Comparison of ENCODE assay signal across 12 cellular contexts in the genomic region with DNA sequence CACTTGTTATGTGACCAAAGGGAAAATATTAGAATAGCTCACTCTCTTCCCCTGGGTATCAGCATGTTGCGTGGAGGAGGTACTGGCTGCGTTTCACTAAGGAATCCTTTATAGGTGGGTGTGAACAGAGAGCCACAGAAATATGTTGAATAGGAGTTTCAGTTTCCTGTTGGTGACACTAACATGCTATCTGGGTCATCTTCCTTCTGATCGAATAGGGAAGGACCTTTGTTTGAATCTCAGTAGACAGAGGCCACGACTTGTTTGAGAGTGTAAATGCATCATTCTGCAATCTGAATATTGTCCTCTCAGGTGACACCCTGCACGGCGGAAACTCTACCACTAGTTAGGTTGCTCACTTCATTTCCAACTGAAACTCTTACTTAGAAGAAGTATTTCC.
DNase-seq lines count a peak whose midpoint lies in the region; ATAC-seq and TF ChIP-seq lines count a peak whose summit lies in the region.
"Had no signal": no experiment of that assay in that cellular context is flagged by ENCODE, and none has a peak within 500 bp of the region (broad histone marks: within the 10 kb centered on the region; RNA-seq: fewer than 3 reads in every experiment).

No MANE protein-coding gene starts in this region.

- no peaks in the 10 kb centered on the region for H3K9me3 ChIP-seq in Karpas-422 (ENCODE audit: low read length)

- peaks cover 15% of the 10 kb centered on the region for H3K4me1 Mint-ChIP-seq in activated naive CD8-positive, alpha-beta T cell treated with anti-CD3 and anti-CD28 coated beads, Interleukin-2, amount 10 ng/mL, durations not matched to agents 7 days and 5 days

- no peaks in the 10 kb centered on the region for H3K4me1 ChIP-seq in Karpas-422 (ENCODE audit: low read length)

- no peak overlapping the region for H3K4me2 ChIP-seq in Karpas-422 (ENCODE audit: low read depth, low read length, poor library complexity, severe bottlenecking)

- H3K36me3 Mint-ChIP-seq in activated naive CD8-positive, alpha-beta T cell treated with anti-CD3 and anti-CD28 coated beads, Interleukin-2, amount 10 ng/mL, durations not matched to agents 7 days and 5 days = peaks cover 17% of the 10 kb centered on the region

- H2AFZ ChIP-seq in Karpas-422 (ENCODE audit: low read length) = no peak overlapping the region

- no peak overlapping the region for H3K9ac ChIP-seq in Karpas-422 (ENCODE audit: low read length)

- H3K27ac ChIP-seq in Karpas-422 (ENCODE audit: low read length) = no peak overlapping the region
- H3K27ac ChIP-seq: RWPE1, skin epidermis had no signal

- ATAC-seq in GM18858 (IDR thresholded peaks at IDR 0.05; ENCODE audit: unreplicated experiment) = peak; percentile 78
- peak; percentile 80 for ATAC-seq in HG03066 (IDR thresholded peaks at IDR 0.05; ENCODE audit: low read depth, unreplicated experiment)
- no peak for ATAC-seq in activated naive CD8-positive, alpha-beta T cell treated with anti-CD3 and anti-CD28 coated beads, Interleukin-2, amount 10 ng/mL, durations not matched to agents 7 days and 5 days (ENCODE audit: low read depth)

- peak; percentile 26 for DNase-seq in GM20000 (ENCODE audit: low spot score)
- no peak for DNase-seq in activated naive CD8-positive, alpha-beta T cell treated with anti-CD3 and anti-CD28 coated beads, Interleukin-2, amount 10 ng/mL, durations not matched to agents 7 days and 5 days
- DNase-seq in RKO (ENCODE audit: low spot score) = no peak
- no peak for DNase-seq in Karpas-422
- no peak for DNase-seq in NCI-H146 treated with DMSO at 0.1 percent for 48 hours (lab: John Stamatoyannopoulos, UW; ENCODE audit: unreplicated experiment)
- no peak for DNase-seq in cerebellar nuclear complex (lab: John Stamatoyannopoulos, UW)
- DNase-seq: activated CD4-positive, alpha-beta T cell treated with anti-CD3 and anti-CD28 coated beads, Interleukin-2, amount 10 ng/mL, durations not matched to agents 7 days and 5 days; NCI-H1105 had no signal

- H3K9me2 ChIP-seq in Karpas-422 (replicated peaks; ENCODE audit: insufficient read depth, low read length) = no peaks in the 10 kb centered on the region

- no peaks in the 10 kb centered on the region for H3K27me3 ChIP-seq in Karpas-422 (ENCODE audit: low read length)

- H3K4me3 Mint-ChIP-seq in activated naive CD8-positive, alpha-beta T cell treated with anti-CD3 and anti-CD28 coated beads, Interleukin-2, amount 10 ng/mL, durations not matched to agents 7 days and 5 days = peak overlapping the region; percentile 9
- H3K4me3 Mint-ChIP-seq: activated CD4-positive, alpha-beta T cell treated with anti-CD3 and anti-CD28 coated beads, Interleukin-2, amount 10 ng/mL, durations not matched to agents 7 days and 5 days had no signal

- H3K4me3 ChIP-seq in Karpas-422 (ENCODE audit: low read length) = no peak overlapping the region
- H3K4me3 ChIP-seq: skin epidermis had no signal

- no peaks in the 10 kb centered on the region for H4K20me1 ChIP-seq in Karpas-422 (ENCODE audit: insufficient read depth, low read depth, low read length)

- no peak overlapping the region for H3K27ac Mint-ChIP-seq in activated naive CD8-positive, alpha-beta T cell treated with anti-CD3 and anti-CD28 coated beads, Interleukin-2, amount 10 ng/mL, durations not matched to agents 7 days and 5 days
- H3K27ac Mint-ChIP-seq: activated CD4-positive, alpha-beta T cell treated with anti-CD3 and anti-CD28 coated beads, Interleukin-2, amount 10 ng/mL, durations not matched to agents 7 days and 5 days had no signal

- peaks cover 1% of the 10 kb centered on the region for H3K9me3 Mint-ChIP-seq in activated naive CD8-positive, alpha-beta T cell treated with anti-CD3 and anti-CD28 coated beads, Interleukin-2, amount 10 ng/mL, durations not matched to agents 7 days and 5 days

- TF ChIP-seq CTCF in GM20000 (IDR thresholded peaks at IDR 0.05; ENCODE audit: extremely low read depth, missing control alignments) = no peak

- POLR2A ChIA-PET in activated naive CD8-positive, alpha-beta T cell treated with anti-CD3 and anti-CD28 coated beads, Interleukin-2, amount 10 ng/mL, durations not matched to agents 7 days and 5 days (lab: Charles Lee) = no interaction called here

- no peaks in the 10 kb centered on the region for H3K27me3 Mint-ChIP-seq in activated naive CD8-positive, alpha-beta T cell treated with anti-CD3 and anti-CD28 coated beads, Interleukin-2, amount 10 ng/mL, durations not matched to agents 7 days and 5 days
- H3K27me3 Mint-ChIP-seq: activated CD4-positive, alpha-beta T cell treated with anti-CD3 and anti-CD28 coated beads, Interleukin-2, amount 10 ng/mL, durations not matched to agents 7 days and 5 days had no signal

- H3K79me2 ChIP-seq in Karpas-422 (ENCODE audit: low read length) = no peaks in the 10 kb centered on the region

- H3K36me3 ChIP-seq in Karpas-422 (ENCODE audit: insufficient read depth, low read length) = no peaks in the 10 kb centered on the region
